ENCODE assay signal across 2 cellular contexts in the genomic region with DNA sequence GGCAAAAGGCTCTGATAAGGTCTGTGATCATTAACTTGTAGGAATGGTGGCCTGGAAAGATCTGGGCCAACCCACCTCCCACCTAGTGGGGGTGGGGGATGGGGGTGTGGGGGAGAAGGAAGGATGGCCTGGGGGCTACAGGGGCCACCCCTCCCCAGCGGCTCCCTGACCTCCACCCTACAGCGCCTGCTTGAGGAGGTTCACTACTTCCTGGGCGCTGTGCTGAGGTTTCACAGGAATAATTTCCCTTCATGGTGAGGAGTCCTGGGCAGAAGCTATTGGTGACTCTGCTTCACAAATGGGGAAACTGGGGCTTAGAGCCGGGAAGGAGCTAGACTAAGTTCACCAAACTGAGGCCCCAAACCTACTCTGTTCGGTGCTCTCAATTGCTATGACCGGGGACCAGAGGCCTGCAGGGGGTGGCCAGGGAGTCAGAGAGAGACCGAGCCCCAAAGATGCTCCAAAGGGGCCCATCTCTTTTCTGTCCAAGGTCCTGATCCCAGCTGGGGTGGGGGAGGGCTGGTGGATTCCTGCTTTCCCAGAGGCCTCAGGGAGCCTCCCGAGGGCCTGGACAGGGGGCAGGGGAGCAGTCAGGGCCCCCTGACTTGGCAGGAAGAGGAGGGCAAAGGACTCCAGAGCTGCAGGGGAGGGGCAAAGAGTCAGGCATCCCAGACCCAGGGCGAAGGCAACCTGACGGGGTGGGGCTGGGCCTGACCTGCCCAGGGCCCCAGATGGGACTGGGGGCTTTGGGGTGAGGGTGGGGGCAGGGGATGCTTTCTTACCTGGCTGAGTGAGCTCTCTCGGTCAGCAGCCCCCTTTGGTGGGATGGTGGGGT.
TF ChIP-seq lines count a peak whose summit lies in the region.

No MANE protein-coding gene starts in this region.

TF ChIP-seq in A549, 52 proteins besides CTCF, POLR2A, EP300 and RAD21 (continues in another document):
- TF ChIP-seq ESRRA (IDR thresholded peaks at IDR 0.05; ENCODE audit: borderline replicate concordance, low read length) (no peak), BHLHE40 (IDR thresholded peaks at IDR 0.05; ENCODE audit: low read depth, low read length) (no peak), HOXB5 (CRISPR knock-in tag; IDR thresholded peaks at IDR 0.05) (no peak), NR3C1 (IDR thresholded peaks at IDR 0.05) (no peak), RARB (CRISPR knock-in tag; IDR thresholded peaks at IDR 0.05) (no peak), MAZ (IDR thresholded peaks at IDR 0.05; ENCODE audit: borderline replicate concordance, low read depth, low read length) (no peak), HOXB13 (CRISPR knock-in tag; IDR thresholded peaks at IDR 0.05; ENCODE audit: low read depth) (0 out of 2 replicates have a peak, but pooled peaks have one; percentile 63), GATA3 (IDR thresholded peaks at IDR 0.05; ENCODE audit: borderline replicate concordance) (no peak), FOSL2 (IDR thresholded peaks at IDR 0.05) (no peak), FOSL2 (CRISPR knock-in tag; IDR thresholded peaks at IDR 0.05) (no peak), ZFP36 (IDR thresholded peaks at IDR 0.05; ENCODE audit: borderline replicate concordance, partially characterized antibody) (no peak), CEBPB (IDR thresholded peaks at IDR 0.05) (no peak), TP53 (CRISPR knock-in tag; IDR thresholded peaks at IDR 0.05) (no peak), POLR2AphosphoS2 (conservative IDR thresholded peaks at IDR 0.05; ENCODE audit: low read length) (no peak), ZNF302 (CRISPR knock-in tag; IDR thresholded peaks at IDR 0.05) (no peak), RCOR1 (IDR thresholded peaks at IDR 0.05; ENCODE audit: low read depth, low read length) (no peak), RNF2 (IDR thresholded peaks at IDR 0.05; ENCODE audit: borderline replicate concordance, low read depth) (no peak), ZSCAN20 (CRISPR knock-in tag; IDR thresholded peaks at IDR 0.05) (no peak), KDM5A (IDR thresholded peaks at IDR 0.05) (no peak), JUN (IDR thresholded peaks at IDR 0.05) (peak in 1 of 2 experiments; percentile 10; a peak in 2 of 5 replicates), RFX5 (IDR thresholded peaks at IDR 0.05) (no peak)
- TF ChIP-seq, protein P1, sequence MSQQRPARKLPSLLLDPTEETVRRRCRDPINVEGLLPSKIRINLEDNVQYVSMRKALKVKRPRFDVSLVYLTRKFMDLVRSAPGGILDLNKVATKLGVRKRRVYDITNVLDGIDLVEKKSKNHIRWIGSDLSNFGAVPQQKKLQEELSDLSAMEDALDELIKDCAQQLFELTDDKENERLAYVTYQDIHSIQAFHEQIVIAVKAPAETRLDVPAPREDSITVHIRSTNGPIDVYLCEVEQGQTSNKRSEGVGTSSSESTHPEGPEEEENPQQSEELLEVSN (IDR thresholded peaks at IDR 0.05; ENCODE audit: borderline replicate concordance, low read depth): no peak; the same call in 1 of the 2 replicates
- TF ChIP-seq, protein P2, sequence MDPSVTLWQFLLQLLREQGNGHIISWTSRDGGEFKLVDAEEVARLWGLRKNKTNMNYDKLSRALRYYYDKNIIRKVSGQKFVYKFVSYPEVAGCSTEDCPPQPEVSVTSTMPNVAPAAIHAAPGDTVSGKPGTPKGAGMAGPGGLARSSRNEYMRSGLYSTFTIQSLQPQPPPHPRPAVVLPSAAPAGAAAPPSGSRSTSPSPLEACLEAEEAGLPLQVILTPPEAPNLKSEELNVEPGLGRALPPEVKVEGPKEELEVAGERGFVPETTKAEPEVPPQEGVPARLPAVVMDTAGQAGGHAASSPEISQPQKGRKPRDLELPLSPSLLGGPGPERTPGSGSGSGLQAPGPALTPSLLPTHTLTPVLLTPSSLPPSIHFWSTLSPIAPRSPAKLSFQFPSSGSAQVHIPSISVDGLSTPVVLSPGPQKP (IDR thresholded peaks at IDR 0.05; ENCODE audit: low read depth, low read length): no peak
- TF ChIP-seq, protein P3, sequence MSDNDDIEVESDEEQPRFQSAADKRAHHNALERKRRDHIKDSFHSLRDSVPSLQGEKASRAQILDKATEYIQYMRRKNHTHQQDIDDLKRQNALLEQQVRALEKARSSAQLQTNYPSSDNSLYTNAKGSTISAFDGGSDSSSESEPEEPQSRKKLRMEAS (IDR thresholded peaks at IDR 0.05): no peak
- TF ChIP-seq, protein P4, sequence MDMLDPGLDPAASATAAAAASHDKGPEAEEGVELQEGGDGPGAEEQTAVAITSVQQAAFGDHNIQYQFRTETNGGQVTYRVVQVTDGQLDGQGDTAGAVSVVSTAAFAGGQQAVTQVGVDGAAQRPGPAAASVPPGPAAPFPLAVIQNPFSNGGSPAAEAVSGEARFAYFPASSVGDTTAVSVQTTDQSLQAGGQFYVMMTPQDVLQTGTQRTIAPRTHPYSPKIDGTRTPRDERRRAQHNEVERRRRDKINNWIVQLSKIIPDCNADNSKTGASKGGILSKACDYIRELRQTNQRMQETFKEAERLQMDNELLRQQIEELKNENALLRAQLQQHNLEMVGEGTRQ (IDR thresholded peaks at IDR 0.05): no peak
- TF ChIP-seq, protein P5, sequence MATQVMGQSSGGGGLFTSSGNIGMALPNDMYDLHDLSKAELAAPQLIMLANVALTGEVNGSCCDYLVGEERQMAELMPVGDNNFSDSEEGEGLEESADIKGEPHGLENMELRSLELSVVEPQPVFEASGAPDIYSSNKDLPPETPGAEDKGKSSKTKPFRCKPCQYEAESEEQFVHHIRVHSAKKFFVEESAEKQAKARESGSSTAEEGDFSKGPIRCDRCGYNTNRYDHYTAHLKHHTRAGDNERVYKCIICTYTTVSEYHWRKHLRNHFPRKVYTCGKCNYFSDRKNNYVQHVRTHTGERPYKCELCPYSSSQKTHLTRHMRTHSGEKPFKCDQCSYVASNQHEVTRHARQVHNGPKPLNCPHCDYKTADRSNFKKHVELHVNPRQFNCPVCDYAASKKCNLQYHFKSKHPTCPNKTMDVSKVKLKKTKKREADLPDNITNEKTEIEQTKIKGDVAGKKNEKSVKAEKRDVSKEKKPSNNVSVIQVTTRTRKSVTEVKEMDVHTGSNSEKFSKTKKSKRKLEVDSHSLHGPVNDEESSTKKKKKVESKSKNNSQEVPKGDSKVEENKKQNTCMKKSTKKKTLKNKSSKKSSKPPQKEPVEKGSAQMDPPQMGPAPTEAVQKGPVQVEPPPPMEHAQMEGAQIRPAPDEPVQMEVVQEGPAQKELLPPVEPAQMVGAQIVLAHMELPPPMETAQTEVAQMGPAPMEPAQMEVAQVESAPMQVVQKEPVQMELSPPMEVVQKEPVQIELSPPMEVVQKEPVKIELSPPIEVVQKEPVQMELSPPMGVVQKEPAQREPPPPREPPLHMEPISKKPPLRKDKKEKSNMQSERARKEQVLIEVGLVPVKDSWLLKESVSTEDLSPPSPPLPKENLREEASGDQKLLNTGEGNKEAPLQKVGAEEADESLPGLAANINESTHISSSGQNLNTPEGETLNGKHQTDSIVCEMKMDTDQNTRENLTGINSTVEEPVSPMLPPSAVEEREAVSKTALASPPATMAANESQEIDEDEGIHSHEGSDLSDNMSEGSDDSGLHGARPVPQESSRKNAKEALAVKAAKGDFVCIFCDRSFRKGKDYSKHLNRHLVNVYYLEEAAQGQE (IDR thresholded peaks at IDR 0.05): peak; percentile 97
- TF ChIP-seq, protein P6, sequence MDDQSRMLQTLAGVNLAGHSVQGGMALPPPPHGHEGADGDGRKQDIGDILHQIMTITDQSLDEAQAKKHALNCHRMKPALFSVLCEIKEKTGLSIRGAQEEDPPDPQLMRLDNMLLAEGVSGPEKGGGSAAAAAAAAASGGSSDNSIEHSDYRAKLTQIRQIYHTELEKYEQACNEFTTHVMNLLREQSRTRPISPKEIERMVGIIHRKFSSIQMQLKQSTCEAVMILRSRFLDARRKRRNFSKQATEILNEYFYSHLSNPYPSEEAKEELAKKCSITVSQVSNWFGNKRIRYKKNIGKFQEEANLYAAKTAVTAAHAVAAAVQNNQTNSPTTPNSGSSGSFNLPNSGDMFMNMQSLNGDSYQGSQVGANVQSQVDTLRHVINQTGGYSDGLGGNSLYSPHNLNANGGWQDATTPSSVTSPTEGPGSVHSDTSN (IDR thresholded peaks at IDR 0.05): no peak

TF ChIP-seq in HEK293T, 16 proteins besides CTCF, POLR2A, EP300 and RAD21:
- TF ChIP-seq BHLHE40 (IDR thresholded peaks at IDR 0.05; ENCODE audit: borderline replicate concordance) (no peak), L3MBTL2 (conservative IDR thresholded peaks at IDR 0.05) (no peak), ZNF384 (IDR thresholded peaks at IDR 0.05) (no peak), ARNT (IDR thresholded peaks at IDR 0.05) (no peak), FOXA1 (IDR thresholded peaks at IDR 0.05) (no peak), SUZ12 (IDR thresholded peaks at IDR 0.05) (no peak), SP1 (IDR thresholded peaks at IDR 0.05) (no peak), HDGF (IDR thresholded peaks at IDR 0.05; ENCODE audit: borderline replicate concordance) (no peak), NFRKB (IDR thresholded peaks at IDR 0.05) (no peak), TARDBP (IDR thresholded peaks at IDR 0.05) (no peak), FOXM1 (IDR thresholded peaks at IDR 0.05; ENCODE audit: borderline replicate concordance) (no peak), CTBP1 (IDR thresholded peaks at IDR 0.05; ENCODE audit: borderline replicate concordance) (no peak), LEF1 (IDR thresholded peaks at IDR 0.05; ENCODE audit: borderline replicate concordance) (no peak), FOXK2 (IDR thresholded peaks at IDR 0.05) (no peak), ELF4 (IDR thresholded peaks at IDR 0.05) (no peak)
- TF ChIP-seq, protein P7, sequence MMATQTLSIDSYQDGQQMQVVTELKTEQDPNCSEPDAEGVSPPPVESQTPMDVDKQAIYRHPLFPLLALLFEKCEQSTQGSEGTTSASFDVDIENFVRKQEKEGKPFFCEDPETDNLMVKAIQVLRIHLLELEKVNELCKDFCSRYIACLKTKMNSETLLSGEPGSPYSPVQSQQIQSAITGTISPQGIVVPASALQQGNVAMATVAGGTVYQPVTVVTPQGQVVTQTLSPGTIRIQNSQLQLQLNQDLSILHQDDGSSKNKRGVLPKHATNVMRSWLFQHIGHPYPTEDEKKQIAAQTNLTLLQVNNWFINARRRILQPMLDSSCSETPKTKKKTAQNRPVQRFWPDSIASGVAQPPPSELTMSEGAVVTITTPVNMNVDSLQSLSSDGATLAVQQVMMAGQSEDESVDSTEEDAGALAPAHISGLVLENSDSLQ (IDR thresholded peaks at IDR 0.05): no peak
